8 cellular contexts compared by ENCODE assay signal in the genomic region with DNA sequence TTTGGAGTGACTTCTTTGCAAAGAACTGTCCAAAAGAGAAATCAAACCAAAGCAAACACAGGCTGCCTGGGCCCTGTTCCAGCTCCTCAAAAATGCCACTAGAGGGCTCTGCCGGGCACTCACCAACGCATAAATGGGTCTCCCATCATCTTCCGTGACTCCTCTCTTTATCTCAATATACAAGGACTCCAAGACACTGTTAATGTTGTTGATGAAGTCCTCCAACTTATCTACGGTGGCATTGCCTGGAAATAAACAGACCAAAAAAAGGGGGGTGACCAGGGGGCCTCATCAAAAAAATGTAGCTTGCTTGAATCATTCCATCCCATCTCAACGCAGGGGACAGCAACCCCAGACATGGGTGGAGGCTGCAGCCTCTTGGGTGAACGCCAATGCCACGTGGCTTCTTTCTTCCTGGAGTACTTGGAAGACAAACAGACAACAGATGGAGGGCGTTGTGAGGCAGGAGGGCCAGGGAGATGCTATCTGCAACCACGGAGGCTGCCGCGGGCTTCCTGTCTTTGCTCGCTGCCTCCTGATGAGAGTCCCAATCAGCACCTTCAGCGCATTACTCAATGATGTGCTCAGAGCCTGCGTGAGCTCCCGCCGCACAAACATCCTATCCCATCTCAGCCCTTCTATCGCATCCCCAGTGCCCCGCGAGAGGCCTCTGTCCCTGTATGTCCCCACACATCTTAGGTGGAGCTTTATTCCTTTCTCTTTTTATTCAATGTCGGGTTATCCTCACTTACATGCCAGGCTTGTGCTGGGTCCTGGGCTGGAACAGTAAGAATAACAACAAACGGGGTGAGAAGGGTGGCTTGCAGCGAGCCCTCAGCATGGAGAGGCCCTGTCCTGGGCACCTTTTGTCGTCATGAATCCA. TPM values are rescaled to one million over a fixed set of nuclear protein-coding genes. Genes with fewer than 3 reads are reported as not detected.
DNase-seq lines count a peak whose midpoint lies in the region; ATAC-seq and TF ChIP-seq lines count a peak whose summit lies in the region.

No MANE protein-coding gene starts in this region.

- peak overlapping the region; percentile 64 for H3K9ac ChIP-seq in GM23248

- H3K4me3 ChIP-seq in A673 (ENCODE audit: low read depth, low read length, poor library complexity, severe bottlenecking), result no peak overlapping the region
- H3K4me3 ChIP-seq in GM23248, result peak overlapping the region; percentile 24
- no peak overlapping the region for H3K4me3 ChIP-seq in right lobe of liver

- H2AFZ ChIP-seq in GM23248, result peak overlapping the region; percentile 43

- H3K9me2 ChIP-seq in GM23248 (ENCODE audit: insufficient read depth), result no peaks in the 10 kb centered on the region

- CTCF ChIA-PET in A673 (lab: Charles Lee), result interaction anchor here (0.5 to 2.2 kb wide), 5 partner anchors 32 to 140 kb away, joined by 3 to 39 read pairs (median 8); partner anchors contain the start of gene KDM8

- DNase-seq in A673 (ENCODE audit: low spot score) (peak; percentile 87), GM23248 (peak; percentile 92), NCI-H69 (lab: John Stamatoyannopoulos, UW) (peak; percentile 97), dedifferentiated amniotic fluid mesenchymal stem cell (ENCODE audit: extremely low spot score) (peak; percentile 49), right lobe of liver (peak; percentile 76 to 84 (median 79))
- DNase-seq in activated CD4-positive, alpha-beta T cell treated with anti-CD3 and anti-CD28 coated beads, Interleukin-2, amount 50 U/mL, for 4 hours, result peak; percentile 83 to 86
- peak; percentile 66 to 73 for DNase-seq in stimulated activated CD4-positive, alpha-beta T cell treated with anti-CD3 and anti-CD28 coated beads, Interleukin-4, amount 100 ng/mL, for 48 hours (ENCODE audit: low read depth in 2 of 2)

- intact Hi-C loops in A673 (cut with micrococcal nuclease; ENCODE audit: unreplicated experiment), result no loop called here
- intact Hi-C loops in right lobe of liver (cut with DNase I), result no loop called here

- no peaks in the 10 kb centered on the region for H4K20me1 ChIP-seq in GM23248 (ENCODE audit: insufficient read depth)

- H3K27me3 ChIP-seq in A673 (replicated peaks; ENCODE audit: insufficient read depth, low read depth, low read length, poor library complexity) (no peaks in the 10 kb centered on the region), GM23248 (replicated peaks; ENCODE audit: insufficient read depth) (no peaks in the 10 kb centered on the region), right lobe of liver (no peaks in the 10 kb centered on the region)

- peaks cover 27% of the 10 kb centered on the region for H3F3A ChIP-seq in GM23248 (ENCODE audit: insufficient read depth)

- POLR2A ChIA-PET in A673 (lab: Charles Lee; ENCODE audit: low non-redundant PET), result no interaction called here

- H3K36me3 ChIP-seq in A673 (ENCODE audit: insufficient read depth, low read length, poor library complexity, severe bottlenecking) (no peaks in the 10 kb centered on the region), GM23248 (ENCODE audit: low read depth) (peaks cover 3% of the 10 kb centered on the region; the same call in 1 of the 2 replicates), right lobe of liver (peaks cover 0 to 21% (median 9%) of the 10 kb centered on the region in 4 donors)

- H3K4me1 ChIP-seq in A673 (ENCODE audit: insufficient read depth, low read length, poor library complexity, severe bottlenecking) (peaks cover 21% of the 10 kb centered on the region), GM23248 (ENCODE audit: insufficient read depth) (peaks cover 24% of the 10 kb centered on the region), right lobe of liver (peaks cover 0 to 12% (median 0%) of the 10 kb centered on the region in 4 donors)

- TF ChIP-seq CTCF in A673 (conservative IDR thresholded peaks at IDR 0.05; ENCODE audit: low read depth, low read length), result peak; percentile 96
- peak; percentile 72 to 90 (median 86) for TF ChIP-seq CTCF in right lobe of liver (IDR thresholded peaks at IDR 0.05)

- H3K27ac ChIP-seq in A673 (ENCODE audit: low read depth, low read length, poor library complexity, severe bottlenecking), result peak overlapping the region; percentile 32
- H3K27ac ChIP-seq in GM23248, result peak overlapping the region; percentile 86
- peak overlapping the region; percentile 31 to 84 (median 36) for H3K27ac ChIP-seq in right lobe of liver

- H3K4me2 ChIP-seq in GM23248 (ENCODE audit: unreplicated experiment), result peak overlapping the region; percentile 61

- no peaks in the 10 kb centered on the region for H3K9me3 ChIP-seq in A673 (ENCODE audit: low read depth, low read length, poor library complexity, severe bottlenecking)
- H3K9me3 ChIP-seq in GM23248 (ENCODE audit: low read depth), result no peaks in the 10 kb centered on the region
- H3K9me3 ChIP-seq in right lobe of liver, result no peaks in the 10 kb centered on the region

- no peak for TF ChIP-seq POLR2A in right lobe of liver (IDR thresholded peaks at IDR 0.05)

- WGBS in GM23248 (ENCODE audit: low coverage in 1 of 2, low lambda C conversion rate in 2 of 2, missing lambda C conversion rate in 2 of 2), 2 experiments, result 11% methylated on average over 23 of the region's 23 CpGs
- 33% methylated on average over 22 of the region's 23 CpGs for WGBS in right lobe of liver (ENCODE audit: insufficient coverage, low coverage, low lambda C conversion rate, missing lambda C conversion rate)

- in situ Hi-C loops in GM23248 (cut with MboI), result loop anchor here (10.0 kb wide), 1 partner anchor 220 kb away; no protein-coding TSS in a partner anchor

- no peaks in the 10 kb centered on the region for H3K79me2 ChIP-seq in GM23248 (ENCODE audit: insufficient read depth)

- ATAC-seq in right lobe of liver (peak; percentile 74 to 77 (median 76)), HG02852 (IDR thresholded peaks at IDR 0.05; ENCODE audit: unreplicated experiment) (no peak)

- no TSS peak for BruUV-seq in A673 (replicated peaks; lab: Mats Ljungman, UMichigan)

RNA-seq across cellular contexts. Expression of gene KDM8, which starts 32.0 kb away (rescaled TPM):
- 8.8 and 11.1 TPM in 2 replicates for total RNA-seq in A673 (2021)
- total RNA-seq in GM23248 (2014; rRNA removed; shearing (Covaris generic)), result 1.8 and 2.5 TPM in 2 replicates
- 2.2 and 3.5 TPM in 2 replicates for polyA plus RNA-seq in GM23248 (2016; fragmentation: Nextera tagmentation; extraction: Ambion mirVana)
- 100 to 1,000 TPM in 1 of 6 experiments, 10 to 100 TPM in 5; 11.2 to 153 (median 66.7) TPM for total RNA-seq in right lobe of liver

RNA-seq across cellular contexts. Expression of gene NSMCE1, which starts 33.3 kb away (rescaled TPM):
- total RNA-seq in A673 (2021), result 45.7 and 53.0 TPM in 2 replicates
- total RNA-seq in GM23248 (2014; rRNA removed; shearing (Covaris generic)), result 45.3 and 69.3 TPM in 2 replicates
- 99.3 and 107 TPM in 2 replicates for polyA plus RNA-seq in GM23248 (2016; fragmentation: Nextera tagmentation; extraction: Ambion mirVana)
- 10 to 100 TPM; 23.7 to 42.3 (median 33.1) TPM for total RNA-seq in right lobe of liver

Comparison
In these comparisons a context has a peak if more than half of its experiments do, and no peak if none do; other contexts are left out.
1. H3K27ac ChIP-seq: peak in every context shown above with its lines; median percentile 86 in GM23248; 36 in right lobe of liver; 32 in A673.